ENCODE assay signal across 12 cellular contexts in the genomic region with DNA sequence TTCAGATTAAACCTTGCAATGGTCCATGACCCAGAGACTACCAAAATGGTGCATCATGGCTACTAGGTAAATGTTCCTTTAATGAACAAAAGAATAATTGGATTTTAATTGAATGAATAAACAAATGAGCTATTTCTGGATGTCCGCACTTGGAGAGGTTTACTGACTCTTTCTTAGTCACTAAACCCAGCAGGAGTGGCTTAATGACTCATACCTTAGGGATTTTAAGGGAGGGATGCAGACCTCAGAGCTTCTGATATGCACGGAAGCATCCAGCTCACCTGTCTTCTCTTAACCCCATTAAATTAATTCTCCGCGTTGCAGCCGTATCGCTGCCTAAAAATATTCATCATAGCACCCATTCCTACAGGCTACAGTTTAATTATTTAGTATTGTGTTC.
A peak's percentile ranks its signal among the peaks of the same experiment; 100 is the strongest.
DNase-seq lines count a peak whose midpoint lies in the region; ATAC-seq and TF ChIP-seq lines count a peak whose summit lies in the region.
"Had no signal": no experiment of that assay in that cellular context is flagged by ENCODE, and none has a peak within 500 bp of the region (broad histone marks: within the 10 kb centered on the region; RNA-seq: fewer than 3 reads in every experiment).

No MANE protein-coding gene starts in this region.

- CTCF ChIA-PET in Panc1 (lab: Charles Lee) = no interaction called here

- H3K9me3 ChIP-seq in Panc1 (ENCODE audit: control insufficient read depth, insufficient read depth, low read depth, low read length) = no peaks in the 10 kb centered on the region; the same call in 1 of the 2 replicates

- H3K4me1 ChIP-seq in Panc1 (ENCODE audit: control insufficient read depth, insufficient read depth, low read length) = peaks cover 37% of the 10 kb centered on the region

- in situ Hi-C loops in Panc1 (cut with HindIII; ENCODE audit: low pct_unique_long_range_greater_than_20kb, low sequenced_read_pairs) = no loop called here

- H3K4me3 ChIP-seq in Panc1 (ENCODE audit: low read depth in 2 of 2, low read length in 2 of 2) (0 out of 4 replicates have a peak overlapping the region, but pooled peaks of 1 of the 2 experiments have one; percentile 23), retinal pigment epithelial cell (ENCODE audit: low read length) (no peak overlapping the region)
- H3K4me3 ChIP-seq: K562 had no signal

- no peaks in the 10 kb centered on the region for H3K27me3 ChIP-seq in Panc1 (ENCODE audit: control insufficient read depth, insufficient read depth, low read length)

- POLR2A ChIA-PET in Panc1 (lab: Charles Lee) = interaction anchor here (0.6 kb wide), 1 partner anchor 75 kb away, joined by 4 read pairs; no protein-coding TSS in a partner anchor

- ATAC-seq in Panc1 (peak; percentile 90), HG03432 (IDR thresholded peaks at IDR 0.05; ENCODE audit: unreplicated experiment) (no peak), GM21576 (IDR thresholded peaks at IDR 0.05; ENCODE audit: unreplicated experiment) (no peak), HG02973 (IDR thresholded peaks at IDR 0.05; ENCODE audit: unreplicated experiment) (no peak)
- ATAC-seq: K562; stimulated activated naive CD8-positive, alpha-beta T cell treated with anti-CD3 and anti-CD28 coated beads, Interleukin-15, Interleukin-2, amounts not matched to agents 100 U/mL and 50 U/mL, for 24 hours had no signal

- intact Hi-C loops in Panc1 (cut with micrococcal nuclease; ENCODE audit: unreplicated experiment) = no loop called here

- TF ChIP-seq CTCF in Panc1 (IDR thresholded peaks at IDR 0.05) (no peak), retinal pigment epithelial cell (conservative IDR thresholded peaks at IDR 0.05; ENCODE audit: low read depth, low read length) (no peak)

- H3K27ac ChIP-seq in Panc1 (ENCODE audit: low read length) (peak overlapping the region; percentile 86), epithelial cell of prostate (peak overlapping the region; percentile 28)

- no TSS peak for BruUV-seq in Panc1 (replicated peaks; lab: Mats Ljungman, UMichigan)

- DNase-seq in HCEC 1CT (peak; percentile 84), Panc1 (ENCODE audit: low read depth, low spot score) (peak; percentile 57), epithelial cell of prostate (ENCODE audit: low read depth, low spot score) (peak; percentile 69), retinal pigment epithelial cell (ENCODE audit: low read depth) (peak; percentile 50)
- DNase-seq: activated T-cell treated with anti-CD3 and anti-CD28 coated beads for 4 hours; anterior cingulate cortex; NCI-H2081 treated with DMSO at 0.1 percent for 48 hours; stimulated activated naive CD8-positive, alpha-beta T cell treated with anti-CD3 and anti-CD28 coated beads, Interleukin-15, Interleukin-2, amounts not matched to agents 100 U/mL and 50 U/mL, for 24 hours had no signal

- no peaks in the 10 kb centered on the region for H3K36me3 ChIP-seq in Panc1 (ENCODE audit: control insufficient read depth, insufficient read depth, low read length)
